ENCODE assay signal across 1 cellular context in genomic region chr4:168784786-168785461, GRCh38.
TF ChIP-seq lines count a peak whose summit lies in the region.

No MANE protein-coding gene starts in this region.

TF ChIP-seq in IMR-90, 13 proteins besides CTCF, POLR2A, EP300 and RAD21 (continued from another document):
- TF ChIP-seq MAFK (IDR thresholded peaks at IDR 0.05; ENCODE audit: low read depth, low read length) (no peak), CEBPB (IDR thresholded peaks at IDR 0.05; ENCODE audit: low read depth, low read length) (no peak), ELK1 (IDR thresholded peaks at IDR 0.05; ENCODE audit: borderline replicate concordance, low read depth, low read length) (no peak), FOS (IDR thresholded peaks at IDR 0.05; ENCODE audit: low read depth, low read length) (no peak), RFX5 (IDR thresholded peaks at IDR 0.05; ENCODE audit: low read depth, low read length) (no peak), SMC3 (IDR thresholded peaks at IDR 0.05; ENCODE audit: low read depth, low read length) (no peak), RCOR1 (IDR thresholded peaks at IDR 0.05; ENCODE audit: insufficient replicate concordance, low read length) (no peak)
